In the genomic region with DNA sequence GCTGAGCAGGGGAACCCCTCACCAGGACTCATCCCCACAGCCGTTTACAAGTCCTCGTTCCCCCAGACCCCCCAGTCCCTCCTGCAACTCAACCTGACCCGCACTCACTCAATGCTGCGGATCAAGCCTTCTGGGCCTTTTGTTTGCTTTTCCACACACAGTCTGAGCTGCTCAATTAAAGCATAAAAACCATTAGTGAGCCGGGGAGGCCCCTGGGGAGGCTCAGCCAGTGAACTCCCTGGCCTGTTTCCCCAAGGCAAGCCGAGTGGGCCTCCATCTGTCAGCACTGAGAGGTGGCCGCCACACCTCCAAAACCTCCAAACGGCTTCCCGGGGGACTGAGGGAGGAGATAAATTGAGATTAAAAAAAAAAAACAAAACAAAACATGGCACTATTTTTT, we compare ENCODE assay signal across 22 cellular contexts.
DNase-seq lines count a peak whose midpoint lies in the region; ATAC-seq and TF ChIP-seq lines count a peak whose summit lies in the region.
"Had no signal": no experiment of that assay in that cellular context is flagged by ENCODE, and none has a peak within 500 bp of the region (broad histone marks: within the 10 kb centered on the region; RNA-seq: fewer than 3 reads in every experiment).

No MANE protein-coding gene starts in this region.

- peaks cover 27% of the 10 kb centered on the region for H3K9me3 ChIP-seq in mammary epithelial cell (replicated peaks; ENCODE audit: insufficient read depth, low read length)
- H3K9me3 ChIP-seq: MG63 had no signal

- peaks cover 25% of the 10 kb centered on the region for H3K4me1 Mint-ChIP-seq in glutamatergic neuron (ENCODE audit: low read depth, unreplicated experiment)
- H3K4me1 Mint-ChIP-seq: CD14-positive monocyte had no signal

- peak; percentile 5 for DNase-seq in NCI-H82 (lab: John Stamatoyannopoulos, UW)
- DNase-seq in NCI-H82 treated with DMSO at 0.1 percent for 48 hours (lab: John Stamatoyannopoulos, UW; ENCODE audit: unreplicated experiment) = no peak
- DNase-seq in NCI-H2171 treated with DMSO at 0.1 percent for 48 hours (lab: John Stamatoyannopoulos, UW) = peak; percentile 56
- DNase-seq in glutamatergic neuron = peak; percentile 89
- DNase-seq in retina = peak; percentile 49
- DNase-seq in mammary epithelial cell = no peak
- DNase-seq in 8988T = no peak
- DNase-seq: AML-193, MG63, NCI-H1048, NCI-H1436, NCI-H1930, NCI-H345, NCI-H524, NCI-H774, OCI-M1 had no signal

- dilution Hi-C loops in mammary epithelial cell (cut with HindIII; ENCODE audit: low sequenced_read_pairs) = no loop called here

- no peak overlapping the region for H2AFZ ChIP-seq in mammary epithelial cell (ENCODE audit: low read depth, low read length)

- in situ Hi-C loops in mammary epithelial cell (cut with MboI; ENCODE audit: low sequenced_read_pairs in 2 of 2) = no loop called here

- 17% methylated on average over 4 of the region's 9 CpGs for WGBS in mammary epithelial cell (ENCODE audit: low coverage, missing lambda C conversion rate)

- BruUV-seq in mammary epithelial cell (replicated peaks; lab: Mats Ljungman, UMichigan) = no TSS peak

- H3K36me3 ChIP-seq in mammary epithelial cell (ENCODE audit: insufficient read depth, low read length) = no peaks in the 10 kb centered on the region
- H3K36me3 ChIP-seq: MG63, SJSA1 had no signal

- TF ChIP-seq CTCF in glutamatergic neuron (IDR thresholded peaks at IDR 0.05; ENCODE audit: partially characterized antibody, unreplicated experiment) = no peak
- no peak for TF ChIP-seq CTCF in mammary epithelial cell (conservative IDR thresholded peaks at IDR 0.05 in 1 of 2, IDR thresholded peaks at IDR 0.05 in 1 of 2; ENCODE audit: extremely low read depth in 1 of 2, insufficient read depth in 1 of 2, low read depth in 1 of 2, low read length in 2 of 2)

- H3K4me1 ChIP-seq in mammary epithelial cell (ENCODE audit: insufficient read depth, low read length) = no peaks in the 10 kb centered on the region
- H3K4me1 ChIP-seq: SJSA1 had no signal

- no peak overlapping the region for H3K4me2 ChIP-seq in mammary epithelial cell (ENCODE audit: insufficient read depth, low read depth, low read length)

- H3K27me3 Mint-ChIP-seq in glutamatergic neuron (ENCODE audit: unreplicated experiment) = peaks cover 9% of the 10 kb centered on the region

- ATAC-seq in GM18519 (IDR thresholded peaks at IDR 0.05; ENCODE audit: low FRiP score, unreplicated experiment) = no peak
- ATAC-seq: GM12878, K562 had no signal

- H3K27me3 ChIP-seq in mammary epithelial cell (ENCODE audit: insufficient read depth, low read length) = no peaks in the 10 kb centered on the region
- H3K27me3 ChIP-seq: MG63, SJSA1 had no signal

- CTCF ChIA-PET in mammary epithelial cell (lab: Charles Lee; ENCODE audit: low non-redundant PET) = no interaction called here

- no peak overlapping the region for H3K9ac ChIP-seq in mammary epithelial cell (ENCODE audit: insufficient read depth, low read length)

- no peaks in the 10 kb centered on the region for H4K20me1 ChIP-seq in mammary epithelial cell (ENCODE audit: insufficient read depth, low read length)

- H3K27ac Mint-ChIP-seq in glutamatergic neuron (ENCODE audit: unreplicated experiment) = peak overlapping the region; percentile 98
- H3K27ac Mint-ChIP-seq: CD14-positive monocyte had no signal

- no peaks in the 10 kb centered on the region for H3K79me2 ChIP-seq in mammary epithelial cell (ENCODE audit: insufficient read depth, low read length)

- H3K9me3 Mint-ChIP-seq in glutamatergic neuron (ENCODE audit: unreplicated experiment) = peaks cover 12% of the 10 kb centered on the region

- intact Hi-C loops in mammary epithelial cell (cut with micrococcal nuclease) = no loop called here

- no peak overlapping the region for H3K27ac ChIP-seq in mammary epithelial cell (ENCODE audit: insufficient read depth, low read depth, low read length)
- H3K27ac ChIP-seq: 22Rv1, SJSA1 had no signal

- H3K36me3 Mint-ChIP-seq in glutamatergic neuron (ENCODE audit: unreplicated experiment) = no peaks in the 10 kb centered on the region

- peak overlapping the region; percentile 72 for H3K4me3 Mint-ChIP-seq in glutamatergic neuron (ENCODE audit: unreplicated experiment)

- no peak overlapping the region for H3K4me3 ChIP-seq in mammary epithelial cell (replicated peaks in 1 of 3; ENCODE audit: insufficient read depth in 1 of 3, low read depth in 2 of 3, low read length in 3 of 3)
- H3K4me3 ChIP-seq: GM12878, K562, MG63, SJSA1 had no signal

Comparison
In these comparisons a context has a peak if more than half of its experiments do, and no peak if none do; other contexts are left out.
1. DNase-seq: peak in NCI-H82 (single experiment), NCI-H2171 treated with DMSO at 0.1 percent for 48 hours (single experiment), glutamatergic neuron (single experiment) and retina (single experiment); none in NCI-H82 treated with DMSO at 0.1 percent for 48 hours (single experiment), mammary epithelial cell (single experiment) and 8988T (single experiment).